8 cellular contexts compared by ENCODE assay signal in genomic region chr12:27555928-27556778, GRCh38. TPM values are rescaled to one million over a fixed set of nuclear protein-coding genes. Genes with fewer than 3 reads are reported as not detected.
DNase-seq lines count a peak whose midpoint lies in the region; ATAC-seq and TF ChIP-seq lines count a peak whose summit lies in the region.

No MANE protein-coding gene starts in this region.

- no peak overlapping the region for H3K9ac ChIP-seq in MM.1S (ENCODE audit: low read length)

- H3K36me3 ChIP-seq in esophagus squamous epithelium (no peaks in the 10 kb centered on the region), psoas muscle (ENCODE audit: insufficient read depth in 1 of 2, low read depth in 1 of 2) (no peaks in the 10 kb centered on the region), MM.1S (replicated peaks; ENCODE audit: insufficient read depth, low read length) (no peaks in the 10 kb centered on the region)

- intact Hi-C loops in esophagus squamous epithelium (cut with DNase I) (no loop called here), psoas muscle (cut with DNase I) (no loop called here)

- H3K27me3 ChIP-seq in esophagus squamous epithelium (no peaks in the 10 kb centered on the region), psoas muscle (ENCODE audit: insufficient read depth in 3 of 3, low read length in 2 of 3) (no peaks in the 10 kb centered on the region), MM.1S (replicated peaks; ENCODE audit: insufficient read depth, low read length) (no peaks in the 10 kb centered on the region)

- H3K4me2 ChIP-seq in MM.1S (ENCODE audit: low read depth, low read length), result no peak overlapping the region

- no peak overlapping the region for H2AFZ ChIP-seq in MM.1S (ENCODE audit: low read length)

- ATAC-seq in psoas muscle, result peak in 1 of 4 donors; percentile 35

- WGBS in esophagus squamous epithelium, 2 donors, result 12 to 37% methylated on average over 6 of the region's 6 CpGs
- WGBS in psoas muscle, 3 donors, result 35 to 44% (median 41%) methylated on average over 6 of the region's 6 CpGs

- H3K27ac ChIP-seq in esophagus squamous epithelium (peak overlapping the region; percentile 70 to 83 (median 76)), psoas muscle (peak overlapping the region; percentile 56), MM.1S (ENCODE audit: low read length) (no peak overlapping the region)

- no peaks in the 10 kb centered on the region for H3K79me2 ChIP-seq in MM.1S (ENCODE audit: low read length)

- no peak for TF ChIP-seq POLR2A in esophagus squamous epithelium (IDR thresholded peaks at IDR 0.05)

- H3K4me1 ChIP-seq in esophagus squamous epithelium, result peaks cover 10 to 88% (median 42%) of the 10 kb centered on the region in 3 donors
- H3K4me1 ChIP-seq in psoas muscle, result peaks cover 62% of the 10 kb centered on the region
- H3K4me1 ChIP-seq in MM.1S (ENCODE audit: low read length), result no peaks in the 10 kb centered on the region

- H4K20me1 ChIP-seq in MM.1S (ENCODE audit: insufficient read depth, low read length), result no peaks in the 10 kb centered on the region

- no peaks in the 10 kb centered on the region for H3K9me3 ChIP-seq in esophagus squamous epithelium
- H3K9me3 ChIP-seq in psoas muscle, result no peaks in the 10 kb centered on the region
- H3K9me3 ChIP-seq in MM.1S (replicated peaks; ENCODE audit: insufficient read depth, low read length), result no peaks in the 10 kb centered on the region

- DNase-seq in GM12865 (ENCODE audit: low read depth), result peak; percentile 54
- DNase-seq in MV-4-11 (lab: John Stamatoyannopoulos, UW), result peak; percentile 27
- DNase-seq in esophagus squamous epithelium (lab: John Stamatoyannopoulos, UW), result no peak
- no peak for DNase-seq in psoas muscle
- no peak for DNase-seq in MM.1S
- no peak for DNase-seq in NCI-H2029 (lab: John Stamatoyannopoulos, UW)
- DNase-seq in NCI-H748 treated with DMSO at 0.1 percent for 48 hours (lab: John Stamatoyannopoulos, UW), result no peak
- no peak for DNase-seq in COR-L47 (lab: John Stamatoyannopoulos, UW)

- H3F3A ChIP-seq in MM.1S (ENCODE audit: insufficient read depth, low read length), result no peaks in the 10 kb centered on the region

- H3K4me3 ChIP-seq in GM12865 (ENCODE audit: low read depth, low read length) (no peak overlapping the region), esophagus squamous epithelium (peak overlapping the region in 1 of 4 donors; percentile 34), psoas muscle (peak overlapping the region; percentile 37), MM.1S (ENCODE audit: low read length) (no peak overlapping the region)

- TF ChIP-seq CTCF in GM12865 (IDR thresholded peaks at IDR 0.05; ENCODE audit: insufficient read depth, low read depth, low read length, missing control alignments), result no peak
- no peak for TF ChIP-seq CTCF in esophagus squamous epithelium (IDR thresholded peaks at IDR 0.05)
- no peak for TF ChIP-seq CTCF in psoas muscle (IDR thresholded peaks at IDR 0.05)
- no peak for TF ChIP-seq CTCF in MM.1S (IDR thresholded peaks at IDR 0.05; ENCODE audit: low read length)

- no peaks in the 10 kb centered on the region for H3K9me2 ChIP-seq in MM.1S (replicated peaks; ENCODE audit: insufficient read depth, low read length)

RNA-seq across cellular contexts. Expression of gene PPFIBP1, which starts 32.1 kb away (rescaled TPM):
- total RNA-seq in esophagus squamous epithelium (10 to 100 TPM; 41.9 to 62.6 (median 46.7) TPM), psoas muscle (10 to 100 TPM; 28.3 to 63.1 (median 29.6) TPM)
- polyA plus RNA-seq in psoas muscle, result 10 to 100 TPM in 1 of 3 donors, 1 to 10 TPM in 2; 5.9 to 11.2 (median 6.3) TPM

Comparison
In these comparisons a context has a peak if more than half of its experiments do, and no peak if none do; other contexts are left out.
1. DNase-seq: peak in GM12865 (single experiment) and MV-4-11 (single experiment); none in esophagus squamous epithelium (single experiment), psoas muscle (0 of 2), MM.1S (single experiment), NCI-H2029 (single experiment), NCI-H748 treated with DMSO at 0.1 percent for 48 hours (single experiment) and COR-L47 (single experiment).